In genomic region chr17:82292251-82293154, GRCh38 we compare ENCODE assay signal across 8 cellular contexts.
DNase-seq lines count a peak whose midpoint lies in the region; ATAC-seq, FAIRE-seq and TF ChIP-seq lines count a peak whose summit lies in the region.

No MANE protein-coding gene starts in this region.

- H3K27ac Mint-ChIP-seq in central memory CD8-positive, alpha-beta T cell (ENCODE audit: low read depth) = peak overlapping the region; percentile 78

- no peaks in the 10 kb centered on the region for H3K9me3 Mint-ChIP-seq in central memory CD8-positive, alpha-beta T cell

- peak; percentile 47 for FAIRE-seq in islet of Langerhans (lab: Jason Lieb, UNC)

- H3K4me3 Mint-ChIP-seq in central memory CD8-positive, alpha-beta T cell = peak overlapping the region; percentile 82

- no peak for TF ChIP-seq CTCF in AG09319 (IDR thresholded peaks at IDR 0.05; ENCODE audit: low read depth, low read length)

- peaks cover 21% of the 10 kb centered on the region for H3K36me3 Mint-ChIP-seq in central memory CD8-positive, alpha-beta T cell (ENCODE audit: insufficient read depth)

- H3K27me3 Mint-ChIP-seq in central memory CD8-positive, alpha-beta T cell = no peaks in the 10 kb centered on the region

- DNase-seq in AG09319 (ENCODE audit: extremely low read depth, low read depth) = peak; percentile 93
- peak; percentile 100 for DNase-seq in NCI-H345 (lab: John Stamatoyannopoulos, UW)
- peak; percentile 83 to 88 (median 88) for DNase-seq in activated CD4-positive, CD25-positive, alpha-beta regulatory T cell (lab: John Stamatoyannopoulos, UW)
- peak; percentile 76 to 88 for DNase-seq in central memory CD8-positive, alpha-beta T cell (ENCODE audit: low spot score in 2 of 2)
- DNase-seq in stimulated activated CD4-positive, alpha-beta T cell treated with anti-CD3 and anti-CD28 coated beads, Interleukin-12 subunit alpha, Interleukin-12 subunit beta, amount 100 ng/mL, for 24 hours (ENCODE audit: low read depth in 2 of 2) = peak; percentile 84 to 89

- peaks cover 21% of the 10 kb centered on the region for H3K4me1 Mint-ChIP-seq in central memory CD8-positive, alpha-beta T cell

- ATAC-seq in GM19025 (IDR thresholded peaks at IDR 0.05; ENCODE audit: low read depth, unreplicated experiment) (peak; percentile 94), HG03280 (IDR thresholded peaks at IDR 0.05; ENCODE audit: unreplicated experiment) (peak; percentile 98)
- ATAC-seq in central memory CD8-positive, alpha-beta T cell (replicated peaks; ENCODE audit: extremely low read depth, poor library complexity, severe bottlenecking) = peak; percentile 89

Comparison
In these comparisons a context has a peak if more than half of its experiments do, and no peak if none do; other contexts are left out.
1. Peak in every context shown above with its lines: DNase-seq and ATAC-seq.